In genomic region chr2:188628989-188629889, GRCh38 we compare ENCODE assay signal across 12 cellular contexts.
DNase-seq lines count a peak whose midpoint lies in the region; ATAC-seq and TF ChIP-seq lines count a peak whose summit lies in the region.
"Had no signal": no experiment of that assay in that cellular context is flagged by ENCODE, and none has a peak within 500 bp of the region (broad histone marks: within the 10 kb centered on the region; RNA-seq: fewer than 3 reads in every experiment).

No MANE protein-coding gene starts in this region.

- H3K36me3 Mint-ChIP-seq in glutamatergic neuron (ENCODE audit: unreplicated experiment) = no peaks in the 10 kb centered on the region
- H3K36me3 Mint-ChIP-seq: activated naive CD8-positive, alpha-beta T cell treated with anti-CD3 and anti-CD28 coated beads, Interleukin-2, amount 10 ng/mL, durations not matched to agents 7 days and 5 days; naive thymus-derived CD4-positive, alpha-beta T cell had no signal

- H3K4me3 Mint-ChIP-seq in glutamatergic neuron (ENCODE audit: unreplicated experiment) = no peak overlapping the region
- H3K4me3 Mint-ChIP-seq: activated naive CD8-positive, alpha-beta T cell treated with anti-CD3 and anti-CD28 coated beads, Interleukin-2, amount 10 ng/mL, durations not matched to agents 7 days and 5 days; naive thymus-derived CD4-positive, alpha-beta T cell had no signal

- H3K27me3 Mint-ChIP-seq in glutamatergic neuron (ENCODE audit: unreplicated experiment) = no peaks in the 10 kb centered on the region
- H3K27me3 Mint-ChIP-seq: activated naive CD8-positive, alpha-beta T cell treated with anti-CD3 and anti-CD28 coated beads, Interleukin-2, amount 10 ng/mL, durations not matched to agents 7 days and 5 days; naive thymus-derived CD4-positive, alpha-beta T cell had no signal

- H3K27ac Mint-ChIP-seq in glutamatergic neuron (ENCODE audit: unreplicated experiment) = no peak overlapping the region
- H3K27ac Mint-ChIP-seq: activated naive CD8-positive, alpha-beta T cell treated with anti-CD3 and anti-CD28 coated beads, Interleukin-2, amount 10 ng/mL, durations not matched to agents 7 days and 5 days; naive thymus-derived CD4-positive, alpha-beta T cell had no signal

- in situ Hi-C loops in gastrocnemius medialis (cut with MboI; ENCODE audit: low sequenced_read_pairs in 4 of 4) = no loop called here

- peaks cover 7% of the 10 kb centered on the region for H3K4me1 Mint-ChIP-seq in glutamatergic neuron (ENCODE audit: low read depth, unreplicated experiment)
- H3K4me1 Mint-ChIP-seq: activated naive CD8-positive, alpha-beta T cell treated with anti-CD3 and anti-CD28 coated beads, Interleukin-2, amount 10 ng/mL, durations not matched to agents 7 days and 5 days; naive thymus-derived CD4-positive, alpha-beta T cell had no signal

- no peaks in the 10 kb centered on the region for H3K36me3 ChIP-seq in gastrocnemius medialis

- TF ChIP-seq POLR2A in gastrocnemius medialis (IDR thresholded peaks at IDR 0.05) = no peak

- no peaks in the 10 kb centered on the region for H3K9me3 ChIP-seq in gastrocnemius medialis

- intact Hi-C loops in gastrocnemius medialis (cut with DNase I; ENCODE audit: low total_unique reads) = no loop called here

- ATAC-seq in gastrocnemius medialis = no peak
- ATAC-seq: naive thymus-derived CD4-positive, alpha-beta T cell had no signal

- no peak overlapping the region for H3K4me3 ChIP-seq in fibroblast of mammary gland (ENCODE audit: control insufficient read depth, low read depth, low read length)
- H3K4me3 ChIP-seq in skeletal muscle cell (ENCODE audit: low read depth, low read length) = no peak overlapping the region
- H3K4me3 ChIP-seq in gastrocnemius medialis = no peak overlapping the region

- peak overlapping the region in 1 of 4 donors; percentile 0 for H3K27ac ChIP-seq in gastrocnemius medialis

- H3K4me1 ChIP-seq in gastrocnemius medialis = no peaks in the 10 kb centered on the region

- POLR2A ChIA-PET in HEK293T (lab: Yijun Ruan, JAX) = no interaction called here

- no peaks in the 10 kb centered on the region for H3K27me3 ChIP-seq in gastrocnemius medialis

- DNase-seq in GM04503 (ENCODE audit: low read depth) (peak; percentile 83), RPMI7951 (ENCODE audit: low read depth) (peak; percentile 99), fibroblast of mammary gland (ENCODE audit: low read depth) (peak; percentile 76), skeletal muscle cell (ENCODE audit: low read depth) (peak; percentile 49), glutamatergic neuron (no peak), NCI-H146 treated with DMSO at 0.1 percent for 48 hours (lab: John Stamatoyannopoulos, UW; ENCODE audit: unreplicated experiment) (no peak), gastrocnemius medialis (no peak), HEK293T (ENCODE audit: extremely low spot score) (no peak)
- DNase-seq: activated naive CD8-positive, alpha-beta T cell treated with anti-CD3 and anti-CD28 coated beads, Interleukin-2, amount 10 ng/mL, durations not matched to agents 7 days and 5 days; DMS79 treated with DMSO at 0.1 percent for 48 hours; head of caudate nucleus; naive thymus-derived CD4-positive, alpha-beta T cell had no signal

- no peaks in the 10 kb centered on the region for H3K9me3 Mint-ChIP-seq in glutamatergic neuron (ENCODE audit: unreplicated experiment)
- H3K9me3 Mint-ChIP-seq: activated naive CD8-positive, alpha-beta T cell treated with anti-CD3 and anti-CD28 coated beads, Interleukin-2, amount 10 ng/mL, durations not matched to agents 7 days and 5 days had no signal

- CTCF ChIA-PET in HEK293T (lab: Yijun Ruan, JAX) = no interaction called here

- no peak for TF ChIP-seq CTCF in fibroblast of mammary gland (conservative IDR thresholded peaks at IDR 0.05; ENCODE audit: control insufficient read depth, insufficient read depth, low read depth, low read length)
- TF ChIP-seq CTCF in glutamatergic neuron (IDR thresholded peaks at IDR 0.05; ENCODE audit: partially characterized antibody, unreplicated experiment) = no peak
- no peak for TF ChIP-seq CTCF in gastrocnemius medialis (IDR thresholded peaks at IDR 0.05 in 4 of 5, conservative IDR thresholded peaks at IDR 0.05 in 1 of 5)

TF ChIP-seq in HEK293T, 16 proteins besides CTCF, POLR2A, EP300 and RAD21:
- TF ChIP-seq FOXK2 (IDR thresholded peaks at IDR 0.05) (no peak), HDGF (IDR thresholded peaks at IDR 0.05; ENCODE audit: borderline replicate concordance) (no peak), LEF1 (IDR thresholded peaks at IDR 0.05; ENCODE audit: borderline replicate concordance) (no peak), FOXM1 (IDR thresholded peaks at IDR 0.05; ENCODE audit: borderline replicate concordance) (no peak), ZNF384 (IDR thresholded peaks at IDR 0.05) (no peak), NFRKB (IDR thresholded peaks at IDR 0.05) (no peak), PKNOX1 (IDR thresholded peaks at IDR 0.05) (no peak), SUZ12 (IDR thresholded peaks at IDR 0.05) (no peak), ELF4 (IDR thresholded peaks at IDR 0.05) (no peak), BHLHE40 (IDR thresholded peaks at IDR 0.05; ENCODE audit: borderline replicate concordance) (no peak)
TF ChIP-seq in HEK293T: peak in this region for 0.

Comparison
In these comparisons a context has a peak if more than half of its experiments do, and no peak if none do; other contexts are left out.
1. DNase-seq: peak in GM04503 (single experiment), RPMI7951 (single experiment), fibroblast of mammary gland (single experiment) and skeletal muscle cell (single experiment); none in glutamatergic neuron (single experiment), NCI-H146 treated with DMSO at 0.1 percent for 48 hours (single experiment), gastrocnemius medialis (0 of 2) and HEK293T (single experiment).